ENCODE assay signal across 28 cellular contexts in genomic region chr1:19730232-19730631, GRCh38.
"Had no signal": no experiment of that assay in that cellular context is flagged by ENCODE, and none has a peak within 500 bp of the region (broad histone marks: within the 10 kb centered on the region; RNA-seq: fewer than 3 reads in every experiment).

No MANE protein-coding gene starts in this region.

- DNase-seq: colonic mucosa; effector memory CD4-positive, alpha-beta T cell; foreskin keratinocyte; heart left ventricle; left cardiac atrium; left lung; mesendoderm; midbrain; naive thymus-derived CD4-positive, alpha-beta T cell; nucleus accumbens; psoas muscle; right cardiac atrium; spleen; stimulated activated CD4-positive, alpha-beta T cell treated with anti-CD3 and anti-CD28 coated beads, Interleukin-4, amount 100 ng/mL, for 4 hours; stimulated activated naive CD8-positive, alpha-beta T cell treated with anti-CD3 and anti-CD28 coated beads, Interleukin-15, Interleukin-2, amounts not matched to agents 100 U/mL and 50 U/mL, for 24 hours; substantia nigra; testis; transverse colon; upper lobe of right lung; uterus had no signal

- H3K27ac ChIP-seq: colonic mucosa, esophagus muscularis mucosa, foreskin keratinocyte, gastroesophageal sphincter, heart left ventricle, hepatocyte, left lung, psoas muscle, skin epidermis, spleen, testis, transverse colon, upper lobe of right lung, uterus had no signal

- H3K36me3 ChIP-seq: colonic mucosa, neural progenitor cell, uterus had no signal

- H3K4me3 ChIP-seq: colonic mucosa, esophagus muscularis mucosa, gastroesophageal sphincter, heart left ventricle, hepatocyte, left lung, neural progenitor cell, psoas muscle, skin epidermis, spleen, testis, transverse colon, upper lobe of right lung, uterus had no signal

- FAIRE-seq: endothelial cell of umbilical vein, islet of Langerhans had no signal

- H3K4me1 ChIP-seq: colonic mucosa, left lung, spleen, testis, upper lobe of right lung had no signal

- H3K9me3 ChIP-seq: colonic mucosa, testis, upper lobe of right lung, uterus had no signal

- H3K27me3 ChIP-seq: colonic mucosa, esophagus muscularis mucosa, foreskin keratinocyte, gastroesophageal sphincter, heart left ventricle, hepatocyte, left lung, neural progenitor cell, spleen, testis, transverse colon, upper lobe of right lung, uterus had no signal

- ATAC-seq: foreskin keratinocyte; gastroesophageal sphincter; heart left ventricle; left cardiac atrium; left lung; naive thymus-derived CD4-positive, alpha-beta T cell; psoas muscle; right cardiac atrium; stimulated activated memory B cell treated with anti-CD40 and anti-IgM and Interleukin-4, amounts not matched to agents 10 μg/mL and 1 μg/mL and 100 μg/mL, for 72 hours; stimulated activated naive CD8-positive, alpha-beta T cell treated with anti-CD3 and anti-CD28 coated beads, Interleukin-15, Interleukin-2, amounts not matched to agents 100 U/mL and 50 U/mL, for 24 hours; upper lobe of right lung had no signal
